8 cellular contexts compared by ENCODE assay signal in the genomic region with DNA sequence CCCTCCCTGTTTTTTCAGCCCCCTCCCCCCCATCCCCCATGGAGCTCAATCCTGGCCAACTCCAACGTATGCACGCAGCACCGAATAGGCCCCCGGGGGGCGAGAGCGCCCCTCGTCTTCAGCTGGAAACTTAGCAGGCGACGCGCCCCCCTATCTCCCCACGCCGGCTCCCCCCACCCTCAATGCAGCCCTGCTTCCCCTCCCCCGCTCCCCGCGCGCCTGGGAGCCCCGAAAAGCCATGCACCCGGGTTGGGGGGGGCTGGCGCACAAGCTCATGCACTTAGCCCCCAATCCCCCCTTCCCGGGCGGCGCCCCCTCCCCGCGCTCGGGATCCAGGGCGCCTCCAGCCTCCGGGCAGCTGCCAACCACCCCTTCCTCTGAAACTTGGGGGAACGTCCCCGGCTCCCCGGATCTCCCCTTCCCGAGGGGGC. TPM values are rescaled to one million over a fixed set of nuclear protein-coding genes. Genes with fewer than 3 reads are reported as not detected.
DNase-seq lines count a peak whose midpoint lies in the region; ATAC-seq and TF ChIP-seq lines count a peak whose summit lies in the region.

No MANE protein-coding gene starts in this region.

- H3K27me3 Mint-ChIP-seq in HFFc6 (ENCODE audit: insufficient read depth) = peaks cover 2% of the 10 kb centered on the region

- 0 to 1% methylated on average over 14 to 31 of the region's 31 CpGs for WGBS in heart right ventricle, 2 donors

- no peak; the same call in 1 of the 2 replicates for TF ChIP-seq CTCF in HFFc6 (IDR thresholded peaks at IDR 0.05)
- no peak for TF ChIP-seq CTCF in heart right ventricle (IDR thresholded peaks at IDR 0.05)

- H3K36me3 Mint-ChIP-seq in HFFc6 (ENCODE audit: low read depth) = no peaks in the 10 kb centered on the region

- H3K9me3 Mint-ChIP-seq in HFFc6 = no peaks in the 10 kb centered on the region

- peaks cover 11% of the 10 kb centered on the region for H3K4me1 Mint-ChIP-seq in HFFc6 (ENCODE audit: low read depth)

- H3K27me3 ChIP-seq in heart right ventricle = no peaks in the 10 kb centered on the region

- H3K4me3 ChIP-seq in heart right ventricle = peak overlapping the region; percentile 79 to 99 (median 96)

- no peaks in the 10 kb centered on the region for H3K9me3 ChIP-seq in heart right ventricle

- intact Hi-C loops in heart right ventricle (cut with DNase I) (loop anchor here in 2 of 10 donors (5.0 to 10.0 kb wide), 2 partner anchors 59 to 61 kb away; partner anchors contain the start of gene PIAS4 (in 2 of the 2)), sciatic nerve (cut with DNase I) (no loop called here)

- H3K27ac Mint-ChIP-seq in HFFc6 = no peak overlapping the region

- H3K4me1 ChIP-seq in heart right ventricle = peaks cover 27 to 56% (median 47%) of the 10 kb centered on the region in 9 donors

- peaks cover 0 to 19% (median 0%) of the 10 kb centered on the region in 9 donors for H3K36me3 ChIP-seq in heart right ventricle

- ATAC-seq in heart right ventricle (no peak), sciatic nerve (peak; percentile 2), GM21786 (IDR thresholded peaks at IDR 0.05; ENCODE audit: unreplicated experiment) (no peak), HG03457 (IDR thresholded peaks at IDR 0.05; ENCODE audit: unreplicated experiment) (no peak)

- H3K27ac ChIP-seq in heart right ventricle = peak overlapping the region; percentile 93 to 100 (median 99)

- DNase-seq in HFFc6 (no peak), heart right ventricle (peak in 1 of 2 donors; percentile 69), sciatic nerve (ENCODE audit: low spot score) (peak; percentile 88), Ammon's horn (ENCODE audit: low spot score) (no peak), NCI-H2171 treated with DMSO at 0.1 percent for 48 hours (lab: John Stamatoyannopoulos, UW) (no peak)
- DNase-seq in activated T-cell treated with anti-CD3 and anti-CD28 coated beads, Interleukin-2, amount 50 U/mL, for 1 hour = peak; percentile 75

- H3K4me3 Mint-ChIP-seq in HFFc6 = peak overlapping the region; percentile 47

RNA-seq across cellular contexts. Expression of gene ZBTB7A, which starts 0.5 kb away (rescaled TPM):
- 10 to 100 TPM; 40.8 to 47.6 (median 43.6) TPM for total RNA-seq in HFFc6 (2021; fragmentation: NEBNext Ultra II Directional; extraction: Animal tissue kit (Norgen Biotek cat#: 25700))
- total RNA-seq in heart right ventricle (10 to 100 TPM; 20.3 to 40.5 (median 26.3) TPM), sciatic nerve (54.2 TPM)
- 10 to 100 TPM in 1 of 2 donors, 1 to 10 TPM in 1; 9.6 to 13.2 TPM for polyA plus RNA-seq in heart right ventricle

RNA-seq across cellular contexts. Expression of gene MAP2K2, which starts 57.7 kb away (rescaled TPM):
- 100 to 1,000 TPM; 175 to 209 (median 187) TPM for total RNA-seq in HFFc6 (2021; fragmentation: NEBNext Ultra II Directional; extraction: Animal tissue kit (Norgen Biotek cat#: 25700))
- total RNA-seq in heart right ventricle (100 to 1,000 TPM in 5 of 10 donors, 10 to 100 TPM in 5; 91.5 to 155 (median 101) TPM), sciatic nerve (108 TPM)
- 100 to 1,000 TPM; 163 to 288 TPM for polyA plus RNA-seq in heart right ventricle

RNA-seq across cellular contexts. Expression of gene PIAS4, which starts 58.7 kb away (rescaled TPM):
- total RNA-seq in HFFc6 (2021; fragmentation: NEBNext Ultra II Directional; extraction: Animal tissue kit (Norgen Biotek cat#: 25700)) = 10 to 100 TPM; 20.0 to 26.0 (median 23.3) TPM
- total RNA-seq in heart right ventricle = 10 to 100 TPM; 11.5 to 22.8 (median 14.3) TPM
- polyA plus RNA-seq in heart right ventricle = 10 to 100 TPM in 1 of 2 donors, 1 to 10 TPM in 1; 8.5 to 10.5 TPM
- 33.4 TPM for total RNA-seq in sciatic nerve

Comparison
In these comparisons a context has a peak if more than half of its experiments do, and no peak if none do; other contexts are left out.
1. DNase-seq: peak in activated T-cell treated with anti-CD3 and anti-CD28 coated beads, Interleukin-2, amount 50 U/mL, for 1 hour (single experiment) and sciatic nerve (single experiment); none in HFFc6 (single experiment), Ammon's horn (single experiment) and NCI-H2171 treated with DMSO at 0.1 percent for 48 hours (single experiment).